ENCODE assay signal across 18 cellular contexts in the genomic region with DNA sequence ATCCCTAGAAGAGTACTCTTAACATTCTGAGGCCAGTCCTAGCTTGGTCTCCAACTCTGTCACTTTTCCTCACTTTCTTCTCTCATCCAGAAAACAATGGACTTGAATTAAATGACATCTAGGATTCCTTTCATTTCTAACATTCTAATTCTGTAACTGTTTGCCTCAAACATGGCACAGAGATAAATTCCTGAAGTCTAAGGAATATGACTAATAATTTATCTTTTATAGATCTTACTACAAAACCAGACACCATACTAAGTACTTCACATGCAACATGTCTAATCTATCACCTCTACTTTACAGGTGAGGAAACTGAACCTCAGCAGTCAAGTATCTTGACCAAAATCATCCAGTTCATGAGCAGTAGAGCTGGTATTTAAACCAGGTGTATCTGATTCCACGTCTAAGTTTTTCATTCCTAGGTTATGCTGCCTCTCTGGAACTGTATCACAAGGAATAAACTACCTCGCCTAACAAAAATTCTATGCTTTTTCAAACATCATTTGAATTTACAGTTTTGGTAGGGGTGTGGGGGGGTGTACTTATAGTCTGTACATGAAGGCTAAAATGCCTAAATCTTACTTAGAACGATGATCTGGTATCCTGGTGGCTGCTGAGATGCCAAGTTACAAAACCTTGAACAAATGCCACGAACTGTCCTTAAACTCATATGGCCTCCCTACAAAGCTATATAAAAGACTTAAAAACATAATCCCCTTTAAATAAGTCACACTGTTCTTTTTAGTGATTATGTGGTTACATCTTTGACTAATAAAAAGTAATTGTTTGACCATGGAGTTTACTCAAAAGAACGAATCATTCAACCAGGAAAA. TPM values are rescaled to one million over a fixed set of nuclear protein-coding genes. Genes with fewer than 3 reads are reported as not detected.
DNase-seq lines count a peak whose midpoint lies in the region; ATAC-seq lines count a peak whose summit lies in the region.
"Had no signal": no experiment of that assay in that cellular context is flagged by ENCODE, and none has a peak within 500 bp of the region (broad histone marks: within the 10 kb centered on the region; RNA-seq: fewer than 3 reads in every experiment).

No MANE protein-coding gene starts in this region.

- no peaks in the 10 kb centered on the region for H3K9me3 ChIP-seq in T-helper 17 cell (ENCODE audit: control insufficient read depth, low read length, poor library complexity, severe bottlenecking)
- H3K9me3 ChIP-seq in skeletal muscle satellite cell (replicated peaks; ENCODE audit: low read length): no peaks in the 10 kb centered on the region
- H3K9me3 ChIP-seq: ascending aorta, left ventricle myocardium inferior had no signal

- no peak for DNase-seq in activated T-cell treated with anti-CD3 and anti-CD28 coated beads, Interleukin-2, amount 50 U/mL, for 24 hours
- DNase-seq in activated T-cell treated with anti-CD3 and anti-CD28 coated beads, Interleukin-2, amount 50 U/mL, for 4 hours: no peak
- DNase-seq in T-helper 17 cell (no peak), fibroblast of gingiva (ENCODE audit: low read depth) (peak; percentile 37)
- DNase-seq: 8988T; activated CD4-positive, alpha-beta T cell treated with anti-CD3 and anti-CD28 coated beads for 4 hours; activated T-cell treated with anti-CD3 and anti-CD28 coated beads, Interleukin-2, amount 50 U/mL, for 72 hours; heart right ventricle; left ventricle myocardium inferior; NCI-H1436; NCI-H524; small intestine had no signal

- peaks cover 59% of the 10 kb centered on the region for H3K36me3 Mint-ChIP-seq in activated T-cell treated with anti-CD3 and anti-CD28 coated beads, Interleukin-2, amount 50 U/mL, for 24 hours (ENCODE audit: low read depth)
- peaks cover 16% of the 10 kb centered on the region for H3K36me3 Mint-ChIP-seq in activated T-cell treated with anti-CD3 and anti-CD28 coated beads, Interleukin-2, amount 50 U/mL, for 4 hours (ENCODE audit: insufficient read depth)
- H3K36me3 Mint-ChIP-seq in T-helper 17 cell (ENCODE audit: low read depth): peaks cover 2% of the 10 kb centered on the region

- H3K27ac Mint-ChIP-seq in activated T-cell treated with anti-CD3 and anti-CD28 coated beads, Interleukin-2, amount 50 U/mL, for 24 hours: peak overlapping the region; percentile 48
- H3K27ac Mint-ChIP-seq in T-helper 17 cell: peak overlapping the region; percentile 56
- H3K27ac Mint-ChIP-seq: activated T-cell treated with anti-CD3 and anti-CD28 coated beads, Interleukin-2, amount 50 U/mL, for 72 hours; neural progenitor cell had no signal

- peak overlapping the region; percentile 68 for H3K4me2 ChIP-seq in skeletal muscle satellite cell (ENCODE audit: low read length)
- H3K4me2 ChIP-seq: neural progenitor cell had no signal

- peak overlapping the region; percentile 54 for H3K9ac ChIP-seq in skeletal muscle satellite cell (ENCODE audit: low read depth, low read length)
- H3K9ac ChIP-seq: neural progenitor cell had no signal

- peak overlapping the region; percentile 37 for H3K4me3 ChIP-seq in skeletal muscle satellite cell (ENCODE audit: low read length)
- H3K4me3 ChIP-seq: ascending aorta, heart right ventricle, left ventricle myocardium inferior, neural progenitor cell had no signal

- H3K27me3 ChIP-seq in skeletal muscle satellite cell (ENCODE audit: control insufficient read depth, insufficient read depth, low read length): no peaks in the 10 kb centered on the region
- H3K27me3 ChIP-seq: ascending aorta, heart right ventricle, neural progenitor cell had no signal

- peaks cover 7% of the 10 kb centered on the region for H3K9me3 Mint-ChIP-seq in activated T-cell treated with anti-CD3 and anti-CD28 coated beads, Interleukin-2, amount 50 U/mL, for 24 hours
- H3K9me3 Mint-ChIP-seq in activated T-cell treated with anti-CD3 and anti-CD28 coated beads, Interleukin-2, amount 50 U/mL, for 4 hours: peaks cover 3% of the 10 kb centered on the region
- H3K9me3 Mint-ChIP-seq: neural progenitor cell had no signal

- H3K36me3 ChIP-seq in skeletal muscle satellite cell (ENCODE audit: insufficient read depth, low read length): no peaks in the 10 kb centered on the region
- H3K36me3 ChIP-seq: ascending aorta, left ventricle myocardium inferior, neural progenitor cell had no signal

- no peak overlapping the region for H3K4me3 Mint-ChIP-seq in activated T-cell treated with anti-CD3 and anti-CD28 coated beads, Interleukin-2, amount 50 U/mL, for 24 hours
- H3K4me3 Mint-ChIP-seq in activated T-cell treated with anti-CD3 and anti-CD28 coated beads, Interleukin-2, amount 50 U/mL, for 4 hours: no peak overlapping the region
- H3K4me3 Mint-ChIP-seq in T-helper 17 cell: no peak overlapping the region
- H3K4me3 Mint-ChIP-seq: activated T-cell treated with anti-CD3 and anti-CD28 coated beads, Interleukin-2, amount 50 U/mL, for 72 hours; neural progenitor cell had no signal

- H3K4me1 Mint-ChIP-seq in activated T-cell treated with anti-CD3 and anti-CD28 coated beads, Interleukin-2, amount 50 U/mL, for 24 hours (ENCODE audit: low read depth): peaks cover 41% of the 10 kb centered on the region
- peaks cover 23% of the 10 kb centered on the region for H3K4me1 Mint-ChIP-seq in activated T-cell treated with anti-CD3 and anti-CD28 coated beads, Interleukin-2, amount 50 U/mL, for 4 hours (ENCODE audit: low read depth)
- peaks cover 21% of the 10 kb centered on the region for H3K4me1 Mint-ChIP-seq in T-helper 17 cell

- ATAC-seq in activated T-cell treated with anti-CD3 and anti-CD28 coated beads, Interleukin-2, amount 50 U/mL, for 4 hours: no peak
- ATAC-seq in T-helper 17 cell (no peak), HG03175 (IDR thresholded peaks at IDR 0.05; ENCODE audit: unreplicated experiment) (no peak), GM19328 (IDR thresholded peaks at IDR 0.05; ENCODE audit: unreplicated experiment) (no peak), GM18520 (IDR thresholded peaks at IDR 0.05; ENCODE audit: unreplicated experiment) (no peak)
- ATAC-seq: activated T-cell treated with anti-CD3 and anti-CD28 coated beads, Interleukin-2, amount 50 U/mL, for 72 hours had no signal

- H3K4me1 ChIP-seq in skeletal muscle satellite cell (ENCODE audit: control insufficient read depth, insufficient read depth, low read length): peaks cover 37% of the 10 kb centered on the region
- H3K4me1 ChIP-seq: neural progenitor cell had no signal

- no peaks in the 10 kb centered on the region for H3K27me3 Mint-ChIP-seq in activated T-cell treated with anti-CD3 and anti-CD28 coated beads, Interleukin-2, amount 50 U/mL, for 24 hours
- H3K27me3 Mint-ChIP-seq in activated T-cell treated with anti-CD3 and anti-CD28 coated beads, Interleukin-2, amount 50 U/mL, for 4 hours (ENCODE audit: low read depth): no peaks in the 10 kb centered on the region
- no peaks in the 10 kb centered on the region for H3K27me3 Mint-ChIP-seq in T-helper 17 cell

RNA-seq across cellular contexts. Expression of a gene that starts 41.6 kb away (rescaled TPM):
- total RNA-seq in activated T-cell treated with anti-CD3 and anti-CD28 coated beads, Interleukin-2, amount 50 U/mL, for 4 hours: 10 to 100 TPM; 32.3 to 34.8 (median 34.2) TPM
- 10 to 100 TPM; 47.6 to 48.8 TPM for total RNA-seq in T-helper 17 cell
- 23.4 and 28.6 TPM in 2 replicates for total RNA-seq in skeletal muscle satellite cell (2012; rRNA removed)
